25 cellular contexts compared by ENCODE assay signal in genomic region chr1:226059709-226060108, GRCh38.
"Had no signal": no experiment of that assay in that cellular context is flagged by ENCODE, and none has a peak within 500 bp of the region (broad histone marks: within the 10 kb centered on the region; RNA-seq: fewer than 3 reads in every experiment).

No MANE protein-coding gene starts in this region.

- H3K4me1 ChIP-seq: uterus had no signal

- H3K27me3 Mint-ChIP-seq: naive thymus-derived CD8-positive, alpha-beta T cell; progenitor cell of endocrine pancreas; stimulated activated naive B cell treated with anti-CD40 and anti-IgM and Interleukin-4, amounts not matched to agents 10 μg/mL and 1 μg/mL and 100 μg/mL, for 72 hours; stimulated activated naive CD8-positive, alpha-beta T cell treated with anti-CD3 and anti-CD28 coated beads, Interleukin-15, Interleukin-2, amounts not matched to agents 100 ng/mL and 50 ng/mL, for 24 hours had no signal

- H3K4me3 Mint-ChIP-seq: stimulated activated naive B cell treated with anti-CD40 and anti-IgM and Interleukin-4, amounts not matched to agents 10 μg/mL and 1 μg/mL and 100 μg/mL, for 72 hours; stimulated activated naive CD8-positive, alpha-beta T cell treated with anti-CD3 and anti-CD28 coated beads, Interleukin-15, Interleukin-2, amounts not matched to agents 100 ng/mL and 50 ng/mL, for 24 hours had no signal

- ATAC-seq: left colon; left ventricle myocardium superior; naive thymus-derived CD8-positive, alpha-beta T cell; right lobe of liver; stimulated activated naive B cell treated with anti-CD40 and anti-IgM and Interleukin-4, amounts not matched to agents 10 μg/mL and 1 μg/mL and 100 μg/mL, for 72 hours; upper lobe of right lung had no signal

- H3K36me3 ChIP-seq: right lobe of liver, transverse colon, uterus had no signal

- H3K9ac ChIP-seq: parathyroid adenoma had no signal

- H3K27ac Mint-ChIP-seq: progenitor cell of endocrine pancreas; stimulated activated naive CD8-positive, alpha-beta T cell treated with anti-CD3 and anti-CD28 coated beads, Interleukin-15, Interleukin-2, amounts not matched to agents 100 ng/mL and 50 ng/mL, for 24 hours had no signal

- H2AFZ ChIP-seq: parathyroid adenoma had no signal

- H3K9me3 ChIP-seq: right lobe of liver, suprapubic skin, transverse colon, upper lobe of right lung, uterus had no signal

- FAIRE-seq: colon, frontal cortex, small intestine had no signal

- H3K27me3 ChIP-seq: dorsolateral prefrontal cortex, right lobe of liver, suprapubic skin, transverse colon, upper lobe of right lung, uterus had no signal

- H3K9me3 Mint-ChIP-seq: immature natural killer cell; naive thymus-derived CD8-positive, alpha-beta T cell; stimulated activated naive B cell treated with anti-CD40 and anti-IgM and Interleukin-4, amounts not matched to agents 10 μg/mL and 1 μg/mL and 100 μg/mL, for 72 hours; stimulated activated naive CD8-positive, alpha-beta T cell treated with anti-CD3 and anti-CD28 coated beads, Interleukin-15, Interleukin-2, amounts not matched to agents 100 ng/mL and 50 ng/mL, for 24 hours had no signal

- H3K4me3 ChIP-seq: dorsolateral prefrontal cortex, lung, right lobe of liver, suprapubic skin, transverse colon, upper lobe of right lung, uterus had no signal

- DNase-seq: dorsolateral prefrontal cortex; effector CD4-positive, alpha-beta T cell; hypothalamus; immature natural killer cell; islet precursor cell; kidney glomerular epithelial cell; left colon; left ventricle myocardium superior; mesendoderm; naive thymus-derived CD8-positive, alpha-beta T cell; right lobe of liver; small intestine; stimulated activated CD4-positive, alpha-beta T cell treated with anti-CD3 and anti-CD28 coated beads, Interleukin-15, amount 100 ng/mL, for 24 hours; stimulated activated CD4-positive, alpha-beta T cell treated with anti-CD3 and anti-CD28 coated beads, Interleukin-2, amount 100 ng/mL, for 48 hours; stimulated activated naive B cell treated with anti-CD40 and anti-IgM and Interleukin-4, amounts not matched to agents 10 μg/mL and 1 μg/mL and 100 μg/mL, for 72 hours; transverse colon; upper lobe of right lung; uterus had no signal

- H3K79me2 ChIP-seq: parathyroid adenoma had no signal

- H3K27ac ChIP-seq: parathyroid adenoma, right lobe of liver, suprapubic skin had no signal
